Comparison of ENCODE assay signal across 8 cellular contexts in genomic region chr1:72262735-72263134, GRCh38. TPM values are rescaled to one million over a fixed set of nuclear protein-coding genes. Genes with fewer than 3 reads are reported as not detected.
"Had no signal": no experiment of that assay in that cellular context is flagged by ENCODE, and none has a peak within 500 bp of the region (broad histone marks: within the 10 kb centered on the region; RNA-seq: fewer than 3 reads in every experiment).

No MANE protein-coding gene starts in this region.

- H3K4me3 ChIP-seq: GM23248 had no signal

- H3K27ac ChIP-seq: GM23248, HL-60 had no signal

- H3K4me3 Mint-ChIP-seq: H9, IgD-negative memory B cell had no signal

- H3K36me3 Mint-ChIP-seq: IgD-negative memory B cell had no signal

- FAIRE-seq: H54 had no signal

- H3K9me3 Mint-ChIP-seq: H9 had no signal

- H3K4me1 Mint-ChIP-seq: H9, IgD-negative memory B cell had no signal

- H2AFZ ChIP-seq: GM23248 had no signal

- H3K27ac Mint-ChIP-seq: H9, IgD-negative memory B cell had no signal

- H3K9ac ChIP-seq: GM23248 had no signal

- DNase-seq: GM23248, GOT3, H9, HCEC 1CT, KG1 had no signal

- H3K27me3 Mint-ChIP-seq: IgD-negative memory B cell had no signal

RNA-seq across cellular contexts. Expression of gene NEGR1, which starts 19.6 kb away (rescaled TPM):
- polyA plus RNA-seq: IgD-negative memory B cell had no signal
